Comparison of ENCODE assay signal across 12 cellular contexts in genomic region chr9:91847576-91847975, GRCh38.
A peak's percentile ranks its signal among the peaks of the same experiment; 100 is the strongest.
DNase-seq lines count a peak whose midpoint lies in the region; TF ChIP-seq lines count a peak whose summit lies in the region.
"Had no signal": no experiment of that assay in that cellular context is flagged by ENCODE, and none has a peak within 500 bp of the region (broad histone marks: within the 10 kb centered on the region; RNA-seq: fewer than 3 reads in every experiment).

No MANE protein-coding gene starts in this region.

- no peak overlapping the region for H3K18ac ChIP-seq in trophoblast cell (ENCODE audit: low read length)

- TF ChIP-seq POLR2A in ovary (IDR thresholded peaks at IDR 0.05): no peak

- H3K14ac ChIP-seq in trophoblast cell (ENCODE audit: low read length): no peak overlapping the region

- no peak for TF ChIP-seq EP300 in ovary (IDR thresholded peaks at IDR 0.05)

- H3K4me3 ChIP-seq in BLaER1 treated with 17β-estradiol and CSF1 and Interleukin-3, amounts not matched to agents 10 nM and 100 nM: no peak overlapping the region
- peak overlapping the region; percentile 5; the same call in 1 of the 2 replicates for H3K4me3 ChIP-seq in SK-N-MC
- no peak overlapping the region for H3K4me3 ChIP-seq in fibroblast of the aortic adventitia (ENCODE audit: low read depth, low read length)
- H3K4me3 ChIP-seq in ovary: no peak overlapping the region
- H3K4me3 ChIP-seq in ascending aorta: no peak overlapping the region
- no peak overlapping the region for H3K4me3 ChIP-seq in trophoblast cell (ENCODE audit: low read depth, low read length)
- H3K4me3 ChIP-seq: esophagus squamous epithelium, tibial nerve had no signal

- no peak for TF ChIP-seq CTCF in fibroblast of the aortic adventitia (IDR thresholded peaks at IDR 0.05; ENCODE audit: insufficient read depth, low read length)
- TF ChIP-seq CTCF in ovary (IDR thresholded peaks at IDR 0.05): no peak
- TF ChIP-seq CTCF in ascending aorta (IDR thresholded peaks at IDR 0.05): no peak

- no peak overlapping the region for H2AFZ ChIP-seq in trophoblast cell (ENCODE audit: insufficient read depth, low read length, poor library complexity)

- no peak overlapping the region for H2AK5ac ChIP-seq in trophoblast cell (ENCODE audit: low read length)

- H3K27ac ChIP-seq in BLaER1 treated with 17β-estradiol and CSF1 and Interleukin-3, amounts not matched to agents 10 nM and 100 nM: no peak overlapping the region
- H3K27ac ChIP-seq in SK-N-MC (peak overlapping the region; percentile 61; the same call in 1 of the 2 replicates), ovary (peak overlapping the region in 1 of 2 donors; percentile 15), ascending aorta (no peak overlapping the region), trophoblast cell (ENCODE audit: low read depth, low read length) (no peak overlapping the region)
- H3K27ac ChIP-seq: esophagus squamous epithelium, tibial nerve had no signal

- H3K36me3 ChIP-seq in BLaER1 treated with 17β-estradiol and CSF1 and Interleukin-3, amounts not matched to agents 10 nM and 100 nM: no peaks in the 10 kb centered on the region
- H3K36me3 ChIP-seq in SK-N-MC (ENCODE audit: insufficient read depth, low read length) (no peaks in the 10 kb centered on the region), ovary (no peaks in the 10 kb centered on the region), ascending aorta (no peaks in the 10 kb centered on the region), trophoblast cell (ENCODE audit: control insufficient read depth in 1 of 2, insufficient read depth in 2 of 2, low read length in 2 of 2) (no peaks in the 10 kb centered on the region)
- H3K36me3 ChIP-seq: esophagus squamous epithelium, tibial nerve had no signal

- no peak overlapping the region for H2BK5ac ChIP-seq in trophoblast cell (ENCODE audit: low read depth, low read length, poor library complexity)

- peaks cover 0 to 9% (median 0%) of the 10 kb centered on the region in 11 experiments; a peak in 3 of 22 replicates for H4K20me1 ChIP-seq in BLaER1 treated with 17β-estradiol and CSF1 and Interleukin-3, amounts not matched to agents 10 nM and 100 nM

- no peaks in the 10 kb centered on the region for H3K79me1 ChIP-seq in trophoblast cell (ENCODE audit: low read length)

- H4K91ac ChIP-seq in trophoblast cell (ENCODE audit: low read depth, low read length): no peak overlapping the region

- no peak overlapping the region for H3K4ac ChIP-seq in trophoblast cell (ENCODE audit: low read depth, low read length)

- H3K4me1 ChIP-seq in BLaER1 treated with 17β-estradiol and CSF1 and Interleukin-3, amounts not matched to agents 10 nM and 100 nM: peaks cover 36 to 68% (median 61%) of the 10 kb centered on the region in 10 experiments
- H3K4me1 ChIP-seq in ovary (ENCODE audit: insufficient read depth) (peaks cover 15% of the 10 kb centered on the region), ascending aorta (peaks cover 0 to 9% of the 10 kb centered on the region in 2 donors), trophoblast cell (ENCODE audit: control insufficient read depth in 1 of 2, insufficient read depth in 2 of 2, low read length in 2 of 2) (peaks cover 0 to 3% of the 10 kb centered on the region in 2 experiments)

- H3K79me2 ChIP-seq in trophoblast cell (ENCODE audit: control insufficient read depth, insufficient read depth, low read length, poor library complexity): no peaks in the 10 kb centered on the region

- 14 to 17% (median 16%) methylated on average over 12 of the region's 12 CpGs for WGBS in ovary, 3 donors
- WGBS in trophoblast cell (ENCODE audit: extremely low coverage, insufficient coverage, insufficient read length): no CpG with 5 or more reads among the region's 12 CpGs

- H2BK120ac ChIP-seq in trophoblast cell (ENCODE audit: insufficient read depth, low read length, poor library complexity): no peak overlapping the region

- H4K12ac ChIP-seq in trophoblast cell (ENCODE audit: low read depth, low read length): no peak overlapping the region

- H3K9me3 ChIP-seq in BLaER1 treated with 17β-estradiol and CSF1 and Interleukin-3, amounts not matched to agents 10 nM and 100 nM (replicated peaks in 1 of 11): no peaks in the 10 kb centered on the region
- H3K9me3 ChIP-seq in SK-N-MC (ENCODE audit: low read depth, low read length) (no peaks in the 10 kb centered on the region), ovary (no peaks in the 10 kb centered on the region), ascending aorta (no peaks in the 10 kb centered on the region), trophoblast cell (ENCODE audit: insufficient read depth, low read depth, low read length) (no peaks in the 10 kb centered on the region)
- H3K9me3 ChIP-seq: esophagus squamous epithelium, tibial nerve had no signal

- DNase-seq in SK-N-MC (ENCODE audit: low read depth, low spot score) (no peak), fibroblast of the aortic adventitia (ENCODE audit: low read depth) (peak; percentile 82), ovary (peak; percentile 52 to 73 (median 63)), DMS114 treated with DMSO at 0.1 percent for 48 hours (lab: John Stamatoyannopoulos, UW; ENCODE audit: unreplicated experiment) (no peak), ascending aorta (ENCODE audit: low spot score in 2 of 2) (no peak), trophoblast cell (no peak)
- no peak for DNase-seq in effector CD4-positive, alpha-beta T cell
- DNase-seq: esophagus squamous epithelium, left ventricle myocardium superior, NCI-H1417 treated with DMSO at 0.1 percent for 48 hours had no signal

- intact Hi-C loops in ovary (cut with DNase I) (loop anchor here in 2 of 4 donors (10.0 kb wide), 1 partner anchor 97 kb away; no protein-coding TSS in a partner anchor), ascending aorta (cut with DNase I) (no loop called here)

- no peak overlapping the region for H2BK12ac ChIP-seq in trophoblast cell (ENCODE audit: low read length)

- H4K8ac ChIP-seq in trophoblast cell (ENCODE audit: low read depth, low read length): no peak overlapping the region

- peaks cover 0 to 13% (median 0%) of the 10 kb centered on the region in 11 experiments; a peak in 5 of 22 replicates for H3K27me3 ChIP-seq in BLaER1 treated with 17β-estradiol and CSF1 and Interleukin-3, amounts not matched to agents 10 nM and 100 nM
- H3K27me3 ChIP-seq in ovary: no peaks in the 10 kb centered on the region
- no peaks in the 10 kb centered on the region for H3K27me3 ChIP-seq in ascending aorta
- no peaks in the 10 kb centered on the region for H3K27me3 ChIP-seq in trophoblast cell (ENCODE audit: insufficient read depth, low read length)
- H3K27me3 ChIP-seq: tibial nerve had no signal

- H3K23ac ChIP-seq in trophoblast cell (ENCODE audit: low read length): no peak overlapping the region

- H3K4me2 ChIP-seq in BLaER1 treated with 17β-estradiol and CSF1 and Interleukin-3, amounts not matched to agents 10 nM and 100 nM: peak overlapping the region; percentile 32 to 92 (median 74)
- no peak overlapping the region for H3K4me2 ChIP-seq in trophoblast cell (ENCODE audit: low read length)

- H3K9ac ChIP-seq in BLaER1 treated with 17β-estradiol and CSF1 and Interleukin-3, amounts not matched to agents 10 nM and 100 nM: no peak overlapping the region
- H3K9ac ChIP-seq in SK-N-MC (ENCODE audit: insufficient read length) (no peak overlapping the region), trophoblast cell (ENCODE audit: low read length) (no peak overlapping the region)

Comparison
In these comparisons a context has a peak if more than half of its experiments do, and no peak if none do; other contexts are left out.
1. DNase-seq: peak in fibroblast of the aortic adventitia (single experiment) and ovary (5 of 5); none in SK-N-MC (single experiment), DMS114 treated with DMSO at 0.1 percent for 48 hours (single experiment), effector CD4-positive, alpha-beta T cell (single experiment), ascending aorta (0 of 2) and trophoblast cell (0 of 2).